10 cellular contexts compared by ENCODE assay signal in genomic region chr6:35486005-35486925, GRCh38. TPM values are rescaled to one million over a fixed set of nuclear protein-coding genes. Genes with fewer than 3 reads are reported as not detected.
A peak's percentile ranks its signal among the peaks of the same experiment; 100 is the strongest.
DNase-seq lines count a peak whose midpoint lies in the region; ATAC-seq and TF ChIP-seq lines count a peak whose summit lies in the region.
"Had no signal": no experiment of that assay in that cellular context is flagged by ENCODE, and none has a peak within 500 bp of the region (broad histone marks: within the 10 kb centered on the region; RNA-seq: fewer than 3 reads in every experiment).

No MANE protein-coding gene starts in this region.

- H3K27me3 ChIP-seq in HUES6 (ENCODE audit: control insufficient read depth, insufficient read depth, low read length): no peaks in the 10 kb centered on the region
- H3K27me3 ChIP-seq in mammary epithelial cell (ENCODE audit: insufficient read depth, low read length): no peaks in the 10 kb centered on the region
- H3K27me3 ChIP-seq in spleen (replicated peaks in 1 of 7): peaks cover 0 to 13% (median 0%) of the 10 kb centered on the region in 7 donors

- no peak for TF ChIP-seq CTCF in mammary epithelial cell (conservative IDR thresholded peaks at IDR 0.05 in 1 of 2, IDR thresholded peaks at IDR 0.05 in 1 of 2; ENCODE audit: extremely low read depth in 1 of 2, insufficient read depth in 1 of 2, low read depth in 1 of 2, low read length in 2 of 2)
- TF ChIP-seq CTCF in spleen (IDR thresholded peaks at IDR 0.05 in 8 of 11, conservative IDR thresholded peaks at IDR 0.05 in 3 of 11): no peak

- no peaks in the 10 kb centered on the region for H3K36me3 Mint-ChIP-seq in activated naive CD4-positive, alpha-beta T cell treated with anti-CD3 and anti-CD28 coated beads for 36 hours (ENCODE audit: low read depth)

- DNase-seq in mammary epithelial cell: peak; percentile 98
- peak; percentile 56 for DNase-seq in kidney glomerular epithelial cell (lab: John Stamatoyannopoulos, UW)
- DNase-seq in spleen: no peak
- DNase-seq in activated naive CD4-positive, alpha-beta T cell treated with anti-CD3 and anti-CD28 coated beads for 36 hours: no peak
- DNase-seq in UCSD-AML1 (lab: John Stamatoyannopoulos, UW; ENCODE audit: unreplicated experiment): no peak
- DNase-seq: activated CD4-positive, alpha-beta T cell treated with anti-CD3 and anti-CD28 coated beads for 1 hour; NCI-H1417 treated with DMSO at 0.1 percent for 48 hours had no signal

- H2AFZ ChIP-seq in mammary epithelial cell (ENCODE audit: low read depth, low read length): peak overlapping the region; percentile 73

- ATAC-seq in GM18517 (IDR thresholded peaks at IDR 0.05; ENCODE audit: unreplicated experiment) (no peak), HG03196 (IDR thresholded peaks at IDR 0.05; ENCODE audit: unreplicated experiment) (no peak)

- H3K4me1 ChIP-seq in HUES6 (ENCODE audit: control insufficient read depth, insufficient read depth, low read length) (peaks cover 59% of the 10 kb centered on the region), mammary epithelial cell (ENCODE audit: insufficient read depth, low read length) (peaks cover 61% of the 10 kb centered on the region), spleen (peaks cover 0 to 77% (median 23%) of the 10 kb centered on the region in 6 donors)

- H3K9me3 Mint-ChIP-seq in activated naive CD4-positive, alpha-beta T cell treated with anti-CD3 and anti-CD28 coated beads for 36 hours: no peaks in the 10 kb centered on the region

- TSS peak; percentile 72 for BruUV-seq in mammary epithelial cell (replicated peaks; lab: Mats Ljungman, UMichigan)

- no peaks in the 10 kb centered on the region for H4K20me1 ChIP-seq in mammary epithelial cell (ENCODE audit: insufficient read depth, low read length)

- H3K4me2 ChIP-seq in mammary epithelial cell (ENCODE audit: insufficient read depth, low read depth, low read length): peak overlapping the region; percentile 95

- peak overlapping the region; percentile 95 for H3K9ac ChIP-seq in HUES6 (ENCODE audit: low read length)
- H3K9ac ChIP-seq in mammary epithelial cell (ENCODE audit: insufficient read depth, low read length): peak overlapping the region; percentile 93

- H3K27ac ChIP-seq in HUES6 (ENCODE audit: low read depth, low read length) (peak overlapping the region; percentile 98), mammary epithelial cell (ENCODE audit: insufficient read depth, low read depth, low read length) (peak overlapping the region; percentile 98), spleen (peak overlapping the region in 7 of 8 donors; percentile 10 to 66 (median 50))

- peaks cover 41% of the 10 kb centered on the region for H3K79me2 ChIP-seq in mammary epithelial cell (ENCODE audit: insufficient read depth, low read length)

- CTCF ChIA-PET in mammary epithelial cell (lab: Charles Lee; ENCODE audit: low non-redundant PET): no interaction called here
- CTCF ChIA-PET in activated naive CD4-positive, alpha-beta T cell treated with anti-CD3 and anti-CD28 coated beads for 36 hours (lab: Charles Lee): interaction anchor here (0.5 kb wide), 1 partner anchor 13 kb away, joined by 5 read pairs; no protein-coding TSS in a partner anchor

- peaks cover 3% of the 10 kb centered on the region for H3K4me1 Mint-ChIP-seq in activated naive CD4-positive, alpha-beta T cell treated with anti-CD3 and anti-CD28 coated beads for 36 hours (ENCODE audit: low read depth)

- H3K27ac Mint-ChIP-seq in activated naive CD4-positive, alpha-beta T cell treated with anti-CD3 and anti-CD28 coated beads for 36 hours: no peak overlapping the region

- intact Hi-C loops in mammary epithelial cell (cut with micrococcal nuclease): loop anchor here (1.0 kb wide), 3 partner anchors 9 to 34 kb away; partner anchors contain the start of genes FANCE and RPL10A
- intact Hi-C loops in spleen (cut with DNase I; ENCODE audit: low total_unique reads): no loop called here
- intact Hi-C loops in activated naive CD4-positive, alpha-beta T cell treated with anti-CD3 and anti-CD28 coated beads for 36 hours (cut with micrococcal nuclease): no loop called here

- dilution Hi-C loops in mammary epithelial cell (cut with HindIII; ENCODE audit: low sequenced_read_pairs): no loop called here

- H3K9me3 ChIP-seq in HUES6 (ENCODE audit: control insufficient read depth, insufficient read depth, low read depth, low read length): no peaks in the 10 kb centered on the region
- no peaks in the 10 kb centered on the region for H3K9me3 ChIP-seq in mammary epithelial cell (replicated peaks; ENCODE audit: insufficient read depth, low read length)
- no peaks in the 10 kb centered on the region for H3K9me3 ChIP-seq in spleen

- no peak overlapping the region for H3K4me3 Mint-ChIP-seq in activated naive CD4-positive, alpha-beta T cell treated with anti-CD3 and anti-CD28 coated beads for 36 hours

- no peaks in the 10 kb centered on the region for H3K27me3 Mint-ChIP-seq in activated naive CD4-positive, alpha-beta T cell treated with anti-CD3 and anti-CD28 coated beads for 36 hours (ENCODE audit: low read depth)

- no peak for TF ChIP-seq POLR2A in spleen (IDR thresholded peaks at IDR 0.05)

- in situ Hi-C loops in mammary epithelial cell (cut with MboI; ENCODE audit: low sequenced_read_pairs in 2 of 2): no loop called here

- 14% methylated on average over 15 of the region's 61 CpGs for WGBS in mammary epithelial cell (ENCODE audit: low coverage, missing lambda C conversion rate)
- WGBS in spleen, 5 donors: 75 to 86% (median 84%) methylated on average over 51 to 61 of the region's 61 CpGs

- H3K36me3 ChIP-seq in HUES6 (ENCODE audit: control insufficient read depth, insufficient read depth, low read length) (peaks cover 17% of the 10 kb centered on the region), mammary epithelial cell (ENCODE audit: insufficient read depth, low read length) (no peaks in the 10 kb centered on the region), spleen (no peaks in the 10 kb centered on the region)

- peak overlapping the region; percentile 41 for H3K4me3 ChIP-seq in HUES6 (ENCODE audit: low read depth, low read length)
- peak overlapping the region; percentile 9 to 36 (median 33) for H3K4me3 ChIP-seq in mammary epithelial cell (replicated peaks in 1 of 3; ENCODE audit: insufficient read depth in 1 of 3, low read depth in 2 of 3, low read length in 3 of 3)
- no peak overlapping the region for H3K4me3 ChIP-seq in spleen

RNA-seq across cellular contexts. Expression of gene TEAD3, which starts 10.6 kb away (rescaled TPM):
- 10 to 100 TPM; 12.5 to 26.4 TPM for total RNA-seq in mammary epithelial cell
- polyA plus RNA-seq in mammary epithelial cell: 12.8 TPM
- polyA minus RNA-seq in mammary epithelial cell: 16.0 TPM
- 10 to 100 TPM in 3 of 7 donors, 1 to 10 TPM in 4; 2.8 to 15.2 (median 9.3) TPM for total RNA-seq in spleen
- 1 to 10 TPM; 2.5 to 4.4 (median 2.9) TPM for polyA plus RNA-seq in spleen
- total RNA-seq in activated naive CD4-positive, alpha-beta T cell treated with anti-CD3 and anti-CD28 coated beads for 36 hours: 1 to 10 TPM; 1.1 to 1.4 TPM

RNA-seq across cellular contexts. Expression of gene RPL10A, which starts 18.1 kb away (rescaled TPM):
- 1,000 to 10,000 TPM in 1 of 2 donors, 100 to 1,000 TPM in 1; 961 to 1,334 TPM for total RNA-seq in mammary epithelial cell
- 2,297 TPM for polyA plus RNA-seq in mammary epithelial cell
- 1,208 TPM for polyA minus RNA-seq in mammary epithelial cell
- 1,000 to 10,000 TPM in 4 of 7 donors, 100 to 1,000 TPM in 3; 962 to 1,187 (median 1,013) TPM for total RNA-seq in spleen
- 1,000 to 10,000 TPM; 2,382 to 3,148 (median 2,560) TPM for polyA plus RNA-seq in spleen
- 1,000 to 10,000 TPM; 2,437 to 2,507 TPM for total RNA-seq in activated naive CD4-positive, alpha-beta T cell treated with anti-CD3 and anti-CD28 coated beads for 36 hours

RNA-seq across cellular contexts. Expression of gene TULP1, which starts 26.4 kb away (rescaled TPM):
- total RNA-seq in mammary epithelial cell (not detected), spleen (not detected)
- polyA plus RNA-seq in mammary epithelial cell (not detected), spleen (under 1 TPM; 0.03 to 0.09 (median 0.04) TPM)
- not detected for polyA minus RNA-seq in mammary epithelial cell
- total RNA-seq in activated naive CD4-positive, alpha-beta T cell treated with anti-CD3 and anti-CD28 coated beads for 36 hours: not detected

RNA-seq across cellular contexts. Expression of gene FANCE, which starts 34.1 kb away (rescaled TPM):
- 10 to 100 TPM in 1 of 2 donors, 1 to 10 TPM in 1; 3.7 to 12.8 TPM for total RNA-seq in mammary epithelial cell
- 8.8 TPM for polyA plus RNA-seq in mammary epithelial cell
- 8.8 TPM for polyA minus RNA-seq in mammary epithelial cell
- 1 to 10 TPM; 3.2 to 5.8 (median 4.3) TPM for total RNA-seq in spleen
- 1 to 10 TPM; 2.9 to 5.4 (median 3.6) TPM for polyA plus RNA-seq in spleen
- total RNA-seq in activated naive CD4-positive, alpha-beta T cell treated with anti-CD3 and anti-CD28 coated beads for 36 hours: 10 to 100 TPM; 16.3 TPM

Comparison
In these comparisons a context has a peak if more than half of its experiments do, and no peak if none do; other contexts are left out.
1. H3K4me3 ChIP-seq: peak in HUES6 (single experiment) and mammary epithelial cell (3 of 3); none in spleen (0 of 8).
2. DNase-seq: peak in mammary epithelial cell (single experiment) and kidney glomerular epithelial cell (single experiment); none in spleen (single experiment), activated naive CD4-positive, alpha-beta T cell treated with anti-CD3 and anti-CD28 coated beads for 36 hours (single experiment) and UCSD-AML1 (single experiment).
3. Peak in every context shown above with its lines, with median percentiles within 50 percentile points of each other: H3K27ac ChIP-seq.